In the genomic region with DNA sequence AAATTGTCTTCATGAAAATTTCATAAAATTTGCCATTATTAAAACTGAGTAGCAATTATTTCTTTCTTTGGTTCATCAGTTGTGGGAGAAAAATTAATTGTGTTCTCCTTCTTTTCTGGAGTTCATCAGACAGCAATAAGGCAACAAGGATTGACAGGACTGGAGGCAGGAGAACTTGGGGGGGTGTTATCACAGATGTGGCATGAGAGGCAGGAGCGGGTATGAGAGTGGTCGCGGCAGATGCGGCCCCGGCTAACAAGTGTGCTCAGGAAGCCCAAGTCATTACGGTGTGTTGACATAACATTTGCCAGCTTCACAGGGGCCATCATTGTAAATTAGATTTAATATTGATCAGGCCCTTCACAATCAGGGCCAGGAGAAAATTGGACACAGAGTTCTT, we compare ENCODE assay signal across 1 cellular context.
TF ChIP-seq lines count a peak whose summit lies in the region.

No MANE protein-coding gene starts in this region.

TF ChIP-seq in GM23338, 12 proteins besides CTCF, POLR2A, EP300 and RAD21 (continued from another document):
- no peak for TF ChIP-seq ZNF462 (CRISPR knock-in tag; IDR thresholded peaks at IDR 0.05)
TF ChIP-seq in GM23338: peak in this region for 0.
